In the genomic region with DNA sequence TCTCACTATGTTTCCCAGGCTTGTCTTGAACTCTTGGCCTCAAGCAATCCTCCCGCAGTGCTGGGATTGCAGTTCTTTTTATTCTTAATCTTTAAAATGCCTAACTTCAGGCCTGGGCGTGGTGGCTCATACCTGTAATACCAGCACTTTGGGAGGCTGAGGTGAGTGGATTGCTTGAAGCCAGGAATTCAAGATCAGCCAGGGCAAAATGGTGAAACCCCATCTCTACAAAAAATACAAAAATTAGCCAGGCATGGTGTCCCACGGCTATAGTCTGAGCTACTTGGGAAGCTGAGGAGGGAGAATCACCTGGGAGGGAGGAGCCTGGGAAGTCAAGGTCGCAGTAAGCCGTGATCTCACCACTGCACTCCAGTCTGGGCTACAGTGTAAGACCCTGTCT, we compare ENCODE assay signal across 1 cellular context.
TF ChIP-seq lines count a peak whose summit lies in the region.

No MANE protein-coding gene starts in this region.

TF ChIP-seq in H1, 55 proteins besides CTCF, POLR2A, EP300 and RAD21:
- TF ChIP-seq ZNF274 (IDR thresholded peaks at IDR 0.05; ENCODE audit: borderline replicate concordance, extremely low read depth, low read length): no peak
- TF ChIP-seq CTBP2 (IDR thresholded peaks at IDR 0.05; ENCODE audit: borderline replicate concordance, insufficient read depth, insufficient read length, low read length): no peak
- TF ChIP-seq NANOG (IDR thresholded peaks at IDR 0.05; ENCODE audit: insufficient read depth, low read depth, low read length, poor library complexity, severe bottlenecking): no peak
- TF ChIP-seq USF2 (IDR thresholded peaks at IDR 0.05; ENCODE audit: low read length): no peak
- TF ChIP-seq RBBP5 (IDR thresholded peaks at IDR 0.05; ENCODE audit: borderline replicate concordance, low read depth, low read length): no peak
- no peak for TF ChIP-seq NRF1 (IDR thresholded peaks at IDR 0.05; ENCODE audit: low read depth, low read length)
- no peak for TF ChIP-seq BRCA1 (IDR thresholded peaks at IDR 0.05; ENCODE audit: low read depth, low read length)
- no peak for TF ChIP-seq HDAC6 (IDR thresholded peaks at IDR 0.05; ENCODE audit: low read depth, low read length)
- no peak for TF ChIP-seq GABPA (IDR thresholded peaks at IDR 0.05; ENCODE audit: borderline replicate concordance, insufficient read depth, low read length)
- TF ChIP-seq GTF2F1 (IDR thresholded peaks at IDR 0.05; ENCODE audit: borderline replicate concordance, low read depth, low read length): no peak
- no peak for TF ChIP-seq BCL11A (IDR thresholded peaks at IDR 0.05; ENCODE audit: low read depth in 2 of 2, low read length in 2 of 2)
- TF ChIP-seq RXRA (IDR thresholded peaks at IDR 0.05; ENCODE audit: insufficient read depth, low read depth, low read length): no peak
- TF ChIP-seq SRF (IDR thresholded peaks at IDR 0.05; ENCODE audit: low read depth, low read length): no peak
